14 cellular contexts compared by ENCODE assay signal in the genomic region with DNA sequence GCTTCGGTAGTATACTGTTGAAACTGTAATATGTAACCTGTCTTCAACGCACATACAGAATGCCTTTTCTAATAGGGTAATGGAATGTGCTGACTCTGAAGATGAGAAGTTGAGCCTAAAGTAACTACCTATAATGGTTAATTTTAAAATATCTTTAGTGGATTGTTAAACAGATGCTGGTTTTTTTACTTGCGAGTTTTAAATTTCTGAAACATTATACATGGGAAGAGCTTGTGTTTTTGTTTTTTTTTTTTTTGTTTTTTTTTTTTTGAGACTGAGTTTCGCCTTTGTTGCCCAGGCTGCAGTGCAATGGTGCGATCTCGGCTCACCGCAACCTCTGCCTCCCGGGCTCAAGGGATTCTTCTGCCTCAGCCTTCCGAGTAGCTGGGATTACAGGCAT.
"Had no signal": no experiment of that assay in that cellular context is flagged by ENCODE, and none has a peak within 500 bp of the region (broad histone marks: within the 10 kb centered on the region; RNA-seq: fewer than 3 reads in every experiment).

No MANE protein-coding gene starts in this region.

- H3K9me3 ChIP-seq: ascending aorta, left lung, pancreas, stomach, thoracic aorta had no signal

- H3K4me3 Mint-ChIP-seq: activated naive CD8-positive, alpha-beta T cell treated with anti-CD3 and anti-CD28 coated beads, Interleukin-2, amount 50 U/mL, for 24 hours had no signal

- H3K4me3 ChIP-seq: ascending aorta, cardiac muscle cell, heart right ventricle, left lung, pancreas, skin epidermis, stomach, thoracic aorta had no signal

- H3K36me3 ChIP-seq: ascending aorta, cardiac muscle cell, left lung, pancreas, thoracic aorta had no signal

- H3K27me3 Mint-ChIP-seq: activated naive CD8-positive, alpha-beta T cell treated with anti-CD3 and anti-CD28 coated beads, Interleukin-2, amount 50 U/mL, for 24 hours had no signal

- DNase-seq: activated CD4-positive, alpha-beta T cell treated with anti-CD3 and anti-CD28 coated beads for 1 hour; activated CD8-positive, alpha-beta T cell treated with anti-CD3 and anti-CD28 coated beads, Interleukin-2, amount 10 ng/mL, durations not matched to agents 7 days and 5 days; activated gamma-delta T cell; activated naive CD8-positive, alpha-beta T cell treated with anti-CD3 and anti-CD28 coated beads, Interleukin-2, amount 50 U/mL, for 24 hours; heart right ventricle; left lung; pancreas; stimulated activated CD4-positive, alpha-beta T cell treated with anti-CD3 and anti-CD28 coated beads, Interleukin-4, amount 100 ng/mL, for 4 hours; stomach; T-helper 9 cell had no signal

- H3K4me1 ChIP-seq: pancreas had no signal

- ATAC-seq: activated CD8-positive, alpha-beta T cell treated with anti-CD3 and anti-CD28 coated beads, Interleukin-2, amount 10 ng/mL, durations not matched to agents 7 days and 5 days; activated naive CD8-positive, alpha-beta T cell treated with anti-CD3 and anti-CD28 coated beads, Interleukin-2, amount 50 U/mL, for 24 hours had no signal

- H3K27me3 ChIP-seq: ascending aorta, cardiac muscle cell, heart right ventricle, left lung, pancreas, stomach had no signal

- H3K27ac ChIP-seq: ascending aorta, cardiac muscle cell, heart right ventricle, left lung, pancreas, thoracic aorta had no signal
